ENCODE assay signal across 20 cellular contexts in genomic region chr22:30383061-30383460, GRCh38. TPM values are rescaled to one million over a fixed set of nuclear protein-coding genes. Genes with fewer than 3 reads are reported as not detected.
DNase-seq lines count a peak whose midpoint lies in the region; ATAC-seq and TF ChIP-seq lines count a peak whose summit lies in the region.
"Had no signal": no experiment of that assay in that cellular context is flagged by ENCODE, and none has a peak within 500 bp of the region (broad histone marks: within the 10 kb centered on the region; RNA-seq: fewer than 3 reads in every experiment).

No MANE protein-coding gene starts in this region.

- ATAC-seq in Right ventricle myocardium inferior (no peak), left ventricle myocardium superior (no peak)
- ATAC-seq: A549 had no signal

- POLR2A ChIA-PET in OCI-LY7 (lab: Charles Lee) = interaction anchor here (0.6 kb wide), 1 partner anchor 31 kb away, joined by 3 read pairs; no protein-coding TSS in a partner anchor

- DNase-seq in Right ventricle myocardium inferior (ENCODE audit: missing footprints) (peak; percentile 66), left ventricle myocardium superior (no peak), OCI-LY7 (ENCODE audit: low spot score) (no peak), osteoblast (ENCODE audit: insufficient read length, low spot score, missing footprints) (peak; percentile 53), occipital lobe (lab: John Stamatoyannopoulos, UW) (no peak)
- no peak for DNase-seq in activated CD4-positive, alpha-beta T cell treated with anti-CD3 and anti-CD28 coated beads, Interleukin-2, amount 50 U/mL, for 4 hours
- DNase-seq: AML-193; C1 segment of cervical spinal cord; CD4-positive, alpha-beta memory T cell; CD4-positive, CD25-positive, alpha-beta regulatory T cell; CD8-positive, alpha-beta memory T cell; COR-L47; DMS 273 treated with DMSO at 0.1 percent for 48 hours; DMS153; DMS53; DMS79; GF-D8 had no signal

- H3K27ac ChIP-seq in OCI-LY7 (ENCODE audit: low read depth, low read length, poor library complexity, severe bottlenecking) (no peak overlapping the region), osteoblast (ENCODE audit: low read depth, low read length) (no peak overlapping the region)
- H3K27ac ChIP-seq: 22Rv1, A549, BLaER1 had no signal

- no peak overlapping the region for H2AFZ ChIP-seq in OCI-LY7 (ENCODE audit: low read length)
- H2AFZ ChIP-seq in osteoblast (ENCODE audit: low read length) = no peak overlapping the region

- 0 out of 2 replicates have a peak, but pooled peaks have one; percentile 17 for TF ChIP-seq CTCF in OCI-LY7 (conservative IDR thresholded peaks at IDR 0.05; ENCODE audit: low read length)
- TF ChIP-seq CTCF in osteoblast (IDR thresholded peaks at IDR 0.05; ENCODE audit: extremely low read depth, low read depth, low read length) = no peak

- H3K27me3 ChIP-seq in osteoblast (ENCODE audit: insufficient read depth, low read length) = no peaks in the 10 kb centered on the region
- H3K27me3 ChIP-seq: BLaER1 had no signal

- H3K4me3 ChIP-seq in OCI-LY7 (ENCODE audit: low read depth, low read length, poor library complexity, severe bottlenecking) = no peak overlapping the region
- no peak overlapping the region for H3K4me3 ChIP-seq in osteoblast (ENCODE audit: insufficient read depth, low read length)
- H3K4me3 ChIP-seq: A549, BLaER1 had no signal

- H3K79me2 ChIP-seq in OCI-LY7 (ENCODE audit: insufficient read depth, low read depth, low read length) = no peaks in the 10 kb centered on the region
- peaks cover 8% of the 10 kb centered on the region for H3K79me2 ChIP-seq in osteoblast (ENCODE audit: insufficient read depth, low read length)

- intact Hi-C loops in Right ventricle myocardium inferior (cut with DNase I) = no loop called here
- intact Hi-C loops in left ventricle myocardium superior (cut with micrococcal nuclease) = no loop called here
- intact Hi-C loops in OCI-LY7 (cut with micrococcal nuclease; ENCODE audit: unreplicated experiment) = no loop called here

- BruUV-seq in OCI-LY7 (replicated peaks; lab: Mats Ljungman, UMichigan) = no TSS peak

- H3K9me2 ChIP-seq in OCI-LY7 (ENCODE audit: insufficient read depth, low read length) = no peaks in the 10 kb centered on the region

- H4K20me1 ChIP-seq in OCI-LY7 (ENCODE audit: insufficient read depth, low read length) (no peaks in the 10 kb centered on the region), osteoblast (ENCODE audit: insufficient read depth, low read length) (no peaks in the 10 kb centered on the region)
- H4K20me1 ChIP-seq: BLaER1 had no signal

- H3K36me3 ChIP-seq in OCI-LY7 (ENCODE audit: insufficient read depth, low read length) (no peaks in the 10 kb centered on the region), osteoblast (ENCODE audit: insufficient read depth, low read length) (peaks cover 19% of the 10 kb centered on the region)

- H3K9me3 ChIP-seq in OCI-LY7 (ENCODE audit: low read length) (no peaks in the 10 kb centered on the region), osteoblast (ENCODE audit: low read depth, low read length) (no peaks in the 10 kb centered on the region)
- H3K9me3 ChIP-seq: A549, BLaER1 had no signal

- H3K4me1 ChIP-seq in OCI-LY7 (ENCODE audit: insufficient read depth, low read length, poor library complexity, severe bottlenecking) (peaks cover 13% of the 10 kb centered on the region), osteoblast (ENCODE audit: insufficient read depth, low read length) (peaks cover 9% of the 10 kb centered on the region)
- H3K4me1 ChIP-seq: A549 had no signal

- H3K4me2 ChIP-seq in OCI-LY7 (ENCODE audit: low read length) (no peak overlapping the region), osteoblast (ENCODE audit: insufficient read depth, low read length) (no peak overlapping the region)
- H3K4me2 ChIP-seq: A549, BLaER1 had no signal

- CTCF ChIA-PET in OCI-LY7 (lab: Charles Lee; ENCODE audit: unreplicated experiment) = no interaction called here

RNA-seq across cellular contexts. Expression of gene RNF215, which starts 4.2 kb away (rescaled TPM):
- total RNA-seq in Right ventricle myocardium inferior (3.7 TPM), left ventricle myocardium superior (5.4 TPM), OCI-LY7 (2022) (12.3 and 13.8 TPM in 2 replicates), osteoblast (20.6 and 23.6 TPM in 2 replicates), occipital lobe (25.7 TPM)
- total RNA-seq in OCI-LY7 (2014; rRNA removed; shearing (Covaris generic)) = 6.9 and 8.0 TPM in 2 replicates

RNA-seq across cellular contexts. Expression of gene SEC14L2, which starts 13.8 kb away (rescaled TPM):
- 0.65 TPM for total RNA-seq in Right ventricle myocardium inferior
- 0.82 TPM for total RNA-seq in left ventricle myocardium superior
- 0.22 and 0.31 TPM in 2 replicates for total RNA-seq in OCI-LY7 (2014; rRNA removed; shearing (Covaris generic))
- 0.11 and 0.18 TPM in 2 replicates for total RNA-seq in OCI-LY7 (2022)
- 16.6 and 19.2 TPM in 2 replicates for total RNA-seq in osteoblast
- 9.5 TPM for total RNA-seq in occipital lobe

RNA-seq across cellular contexts. Expression of gene CCDC157, which starts 26.3 kb away (rescaled TPM):
- total RNA-seq in Right ventricle myocardium inferior = 0.46 TPM
- total RNA-seq in left ventricle myocardium superior = 0.37 TPM
- total RNA-seq in OCI-LY7 (2014; rRNA removed; shearing (Covaris generic)) = 3.4 and 4.7 TPM in 2 replicates
- total RNA-seq in OCI-LY7 (2022) = 3.1 and 3.3 TPM in 2 replicates
- total RNA-seq in osteoblast = 2.9 TPM in 2 replicates
- total RNA-seq in occipital lobe = 5.6 TPM

RNA-seq across cellular contexts. Expression of gene SF3A1, which starts 26.4 kb away (rescaled TPM):
- total RNA-seq in Right ventricle myocardium inferior (95.4 TPM), left ventricle myocardium superior (104 TPM), OCI-LY7 (2022) (199 and 200 TPM in 2 replicates), osteoblast (21.7 and 30.6 TPM in 2 replicates), occipital lobe (16.1 TPM)
- total RNA-seq in OCI-LY7 (2014; rRNA removed; shearing (Covaris generic)) = 44.9 and 71.8 TPM in 2 replicates

RNA-seq across cellular contexts. Expression of gene MTFP1, which starts 42.5 kb away (rescaled TPM):
- total RNA-seq in Right ventricle myocardium inferior (18.2 TPM), left ventricle myocardium superior (16.3 TPM), OCI-LY7 (2022) (63.6 and 83.2 TPM in 2 replicates), osteoblast (5.3 and 6.9 TPM in 2 replicates), occipital lobe (2.3 TPM)
- total RNA-seq in OCI-LY7 (2014; rRNA removed; shearing (Covaris generic)) = 70.5 and 81.9 TPM in 2 replicates

Comparison
In these comparisons a context has a peak if more than half of its experiments do, and no peak if none do; other contexts are left out.
1. DNase-seq: peak in Right ventricle myocardium inferior (single experiment) and osteoblast (single experiment); none in left ventricle myocardium superior (single experiment), OCI-LY7 (single experiment), activated CD4-positive, alpha-beta T cell treated with anti-CD3 and anti-CD28 coated beads, Interleukin-2, amount 50 U/mL, for 4 hours (0 of 2) and occipital lobe (single experiment).